7 cellular contexts compared by ENCODE assay signal in genomic region chr6:16806363-16806762, GRCh38.
"Had no signal": no experiment of that assay in that cellular context is flagged by ENCODE, and none has a peak within 500 bp of the region (broad histone marks: within the 10 kb centered on the region; RNA-seq: fewer than 3 reads in every experiment).

No MANE protein-coding gene starts in this region.

- DNase-seq: GOT3, H7, KG1 had no signal

- H3K4me1 Mint-ChIP-seq: IgD-negative memory B cell had no signal

- H3K9me3 ChIP-seq: HAP-1 had no signal

- ATAC-seq: HCT116 had no signal

- H3K27ac ChIP-seq: HL-60 had no signal

- H3K4me3 Mint-ChIP-seq: IgD-negative memory B cell had no signal

- H3K4me3 ChIP-seq: HAP-1 had no signal

- H3K36me3 ChIP-seq: HAP-1 had no signal

- H3K36me3 Mint-ChIP-seq: IgD-negative memory B cell had no signal
